ENCODE assay signal across 8 cellular contexts in genomic region chr10:69630651-69631400, GRCh38. TPM values are rescaled to one million over a fixed set of nuclear protein-coding genes. Genes with fewer than 3 reads are reported as not detected.
DNase-seq lines count a peak whose midpoint lies in the region; ATAC-seq, FAIRE-seq and TF ChIP-seq lines count a peak whose summit lies in the region.

No MANE protein-coding gene starts in this region.

- H3K9me3 Mint-ChIP-seq in activated naive CD4-positive, alpha-beta T cell treated with anti-CD3 and anti-CD28 coated beads for 36 hours, result no peaks in the 10 kb centered on the region
- H3K9me3 Mint-ChIP-seq in activated naive CD4-positive, alpha-beta T cell treated with anti-CD3 and anti-CD28 coated beads, Interleukin-2, amount 50 U/mL, for 72 hours, result peaks cover 0 to 5% of the 10 kb centered on the region in 2 donors
- no peaks in the 10 kb centered on the region for H3K9me3 Mint-ChIP-seq in type B pancreatic cell

- no peak for ATAC-seq in activated naive CD4-positive, alpha-beta T cell treated with anti-CD3 and anti-CD28 coated beads, Interleukin-2, amount 50 U/mL, for 72 hours
- no peak for ATAC-seq in HG02678 (IDR thresholded peaks at IDR 0.05; ENCODE audit: unreplicated experiment)

- no peak for FAIRE-seq in RCC 7860 (lab: Jason Lieb, UNC)

- peak overlapping the region; percentile 67 for H3K4me3 Mint-ChIP-seq in activated naive CD4-positive, alpha-beta T cell treated with anti-CD3 and anti-CD28 coated beads for 36 hours
- peak overlapping the region; percentile 83 for H3K4me3 Mint-ChIP-seq in type B pancreatic cell

- TF ChIP-seq CTCF in mammary epithelial cell (conservative IDR thresholded peaks at IDR 0.05 in 1 of 2, IDR thresholded peaks at IDR 0.05 in 1 of 2; ENCODE audit: extremely low read depth in 1 of 2, insufficient read depth in 1 of 2, low read depth in 1 of 2, low read length in 2 of 2) (no peak), type B pancreatic cell (conservative IDR thresholded peaks at IDR 0.05) (no peak)

- peaks cover 5% of the 10 kb centered on the region for H3K4me1 Mint-ChIP-seq in activated naive CD4-positive, alpha-beta T cell treated with anti-CD3 and anti-CD28 coated beads for 36 hours (ENCODE audit: low read depth)
- H3K4me1 Mint-ChIP-seq in type B pancreatic cell (ENCODE audit: unreplicated experiment), result no peaks in the 10 kb centered on the region

- intact Hi-C loops in activated naive CD4-positive, alpha-beta T cell treated with anti-CD3 and anti-CD28 coated beads for 36 hours (cut with micrococcal nuclease), result loop anchor here (2.0 kb wide), 1 partner anchor 222 kb away; no protein-coding TSS in a partner anchor
- intact Hi-C loops in mammary epithelial cell (cut with micrococcal nuclease), result no loop called here

- H3K4me1 ChIP-seq in mammary epithelial cell (ENCODE audit: insufficient read depth, low read length) (peaks cover 8% of the 10 kb centered on the region), mesodermal cell (ENCODE audit: control insufficient read depth, insufficient read depth, low read length, poor library complexity, severe bottlenecking) (no peaks in the 10 kb centered on the region)

- in situ Hi-C loops in mammary epithelial cell (cut with MboI; ENCODE audit: low sequenced_read_pairs in 2 of 2), result loop anchor here (10.0 kb wide), 2 partner anchors 196 to 216 kb away; partner anchors contain the start of gene TACR2 (in 1 of the 2)

- no peaks in the 10 kb centered on the region for H3K79me2 ChIP-seq in mammary epithelial cell (ENCODE audit: insufficient read depth, low read length)

- H3K4me3 ChIP-seq in mammary epithelial cell (replicated peaks in 1 of 3; ENCODE audit: insufficient read depth in 1 of 3, low read depth in 2 of 3, low read length in 3 of 3) (peak overlapping the region; percentile 64 to 81 (median 68)), mesodermal cell (ENCODE audit: extremely low read depth, insufficient read depth, low read length, poor library complexity, severe bottlenecking) (peak overlapping the region; percentile 52)

- DNase-seq in activated naive CD4-positive, alpha-beta T cell treated with anti-CD3 and anti-CD28 coated beads for 36 hours, result no peak
- no peak for DNase-seq in activated naive CD4-positive, alpha-beta T cell treated with anti-CD3 and anti-CD28 coated beads, Interleukin-2, amount 50 U/mL, for 72 hours (ENCODE audit: low spot score in 2 of 2)
- DNase-seq in mammary epithelial cell, result peak; percentile 3
- DNase-seq in type B pancreatic cell (ENCODE audit: extremely low spot score, unreplicated experiment), result peak; percentile 67
- no peak for DNase-seq in NOMO-1 (lab: John Stamatoyannopoulos, UW; ENCODE audit: unreplicated experiment in 2 of 2)
- DNase-seq in RCC 7860 (ENCODE audit: low spot score), result no peak

- no peak overlapping the region for H3K27ac ChIP-seq in mammary epithelial cell (ENCODE audit: insufficient read depth, low read depth, low read length)
- H3K27ac ChIP-seq in mesodermal cell (ENCODE audit: low read depth, low read length, severe bottlenecking), result no peak overlapping the region

- H2AFZ ChIP-seq in mammary epithelial cell (ENCODE audit: low read depth, low read length), result peak overlapping the region; percentile 96

- H3K9ac ChIP-seq in mammary epithelial cell (ENCODE audit: insufficient read depth, low read length), result peak overlapping the region; percentile 8

- no peaks in the 10 kb centered on the region for H3K27me3 Mint-ChIP-seq in activated naive CD4-positive, alpha-beta T cell treated with anti-CD3 and anti-CD28 coated beads for 36 hours (ENCODE audit: low read depth)
- peaks cover 21% of the 10 kb centered on the region for H3K27me3 Mint-ChIP-seq in type B pancreatic cell

- BruUV-seq in mammary epithelial cell (replicated peaks; lab: Mats Ljungman, UMichigan), result no TSS peak

- H3K9me3 ChIP-seq in mammary epithelial cell (replicated peaks; ENCODE audit: insufficient read depth, low read length) (no peaks in the 10 kb centered on the region), mesodermal cell (ENCODE audit: control insufficient read depth, low read length) (no peaks in the 10 kb centered on the region)

- CTCF ChIA-PET in activated naive CD4-positive, alpha-beta T cell treated with anti-CD3 and anti-CD28 coated beads for 36 hours (lab: Charles Lee), result interaction anchor here (1.5 to 2.1 kb wide), 2 partner anchors 9 to 86 kb away, joined by 3 to 11 read pairs; no protein-coding TSS in a partner anchor
- CTCF ChIA-PET in mammary epithelial cell (lab: Charles Lee; ENCODE audit: low non-redundant PET), result no interaction called here

- dilution Hi-C loops in mammary epithelial cell (cut with HindIII; ENCODE audit: low sequenced_read_pairs), result loop anchor here (10.0 kb wide), 1 partner anchor 376 kb away; no protein-coding TSS in a partner anchor

- no peak overlapping the region for H3K27ac Mint-ChIP-seq in activated naive CD4-positive, alpha-beta T cell treated with anti-CD3 and anti-CD28 coated beads for 36 hours
- H3K27ac Mint-ChIP-seq in activated naive CD4-positive, alpha-beta T cell treated with anti-CD3 and anti-CD28 coated beads, Interleukin-2, amount 50 U/mL, for 72 hours, result peak overlapping the region in 1 of 2 donors; percentile 71
- no peak overlapping the region for H3K27ac Mint-ChIP-seq in type B pancreatic cell

- H3K4me2 ChIP-seq in mammary epithelial cell (ENCODE audit: insufficient read depth, low read depth, low read length), result peak overlapping the region; percentile 97

- H3K36me3 Mint-ChIP-seq in activated naive CD4-positive, alpha-beta T cell treated with anti-CD3 and anti-CD28 coated beads for 36 hours (ENCODE audit: low read depth), result peaks cover 2% of the 10 kb centered on the region
- no peaks in the 10 kb centered on the region for H3K36me3 Mint-ChIP-seq in activated naive CD4-positive, alpha-beta T cell treated with anti-CD3 and anti-CD28 coated beads, Interleukin-2, amount 50 U/mL, for 72 hours
- no peaks in the 10 kb centered on the region for H3K36me3 Mint-ChIP-seq in type B pancreatic cell

- H4K20me1 ChIP-seq in mammary epithelial cell (ENCODE audit: insufficient read depth, low read length), result no peaks in the 10 kb centered on the region

- WGBS in mammary epithelial cell (ENCODE audit: low coverage, missing lambda C conversion rate), result 49% methylated on average over 16 of the region's 24 CpGs
- WGBS in mesodermal cell (ENCODE audit: insufficient coverage in 2 of 2), 2 experiments, result 53 to 63% methylated on average over 21 to 24 of the region's 24 CpGs

- H3K36me3 ChIP-seq in mammary epithelial cell (ENCODE audit: insufficient read depth, low read length), result no peaks in the 10 kb centered on the region
- no peaks in the 10 kb centered on the region for H3K36me3 ChIP-seq in mesodermal cell (ENCODE audit: control insufficient read depth, insufficient read depth, low read length)

- no peaks in the 10 kb centered on the region for H3K27me3 ChIP-seq in mammary epithelial cell (ENCODE audit: insufficient read depth, low read length)

RNA-seq across cellular contexts. Expression of gene FAM241B, which starts 0.8 kb away (rescaled TPM):
- total RNA-seq in activated naive CD4-positive, alpha-beta T cell treated with anti-CD3 and anti-CD28 coated beads for 36 hours, result 10 to 100 TPM; 11.1 to 12.3 TPM
- total RNA-seq in activated naive CD4-positive, alpha-beta T cell treated with anti-CD3 and anti-CD28 coated beads, Interleukin-2, amount 50 U/mL, for 72 hours, result 10 to 100 TPM in 1 of 2 donors, 1 to 10 TPM in 1; 9.0 to 29.8 TPM
- total RNA-seq in mammary epithelial cell, result 10 to 100 TPM in 1 of 2 donors, 1 to 10 TPM in 1; 4.0 to 15.1 TPM
- polyA plus RNA-seq in mammary epithelial cell, result 10.1 TPM
- not detected for polyA minus RNA-seq in mammary epithelial cell
- polyA plus RNA-seq in mesodermal cell (2013, experiment 1 of 2), result 3.8 TPM
- 3.1 TPM for polyA plus RNA-seq in mesodermal cell (2013, experiment 2 of 2)
- 8.8 and 9.8 TPM in 2 replicates for total RNA-seq in type B pancreatic cell (ENCODE audit: low replicate concordance)

RNA-seq across cellular contexts. Expression of gene NEUROG3, which starts 57.6 kb away (rescaled TPM):
- not detected for total RNA-seq in activated naive CD4-positive, alpha-beta T cell treated with anti-CD3 and anti-CD28 coated beads for 36 hours
- under 1 TPM in 1 of 2 donors, not detected in 1; 0.18 TPM for total RNA-seq in activated naive CD4-positive, alpha-beta T cell treated with anti-CD3 and anti-CD28 coated beads, Interleukin-2, amount 50 U/mL, for 72 hours
- total RNA-seq in mammary epithelial cell, result not detected
- not detected for polyA plus RNA-seq in mammary epithelial cell
- not detected for polyA minus RNA-seq in mammary epithelial cell
- not detected for polyA plus RNA-seq in mesodermal cell (2013, experiment 1 of 2)
- polyA plus RNA-seq in mesodermal cell (2013, experiment 2 of 2), result not detected
- 0.51 and 0.93 TPM in 2 replicates for total RNA-seq in type B pancreatic cell (ENCODE audit: low replicate concordance)

Comparison
In these comparisons a context has a peak if more than half of its experiments do, and no peak if none do; other contexts are left out.
1. DNase-seq: peak in mammary epithelial cell (single experiment) and type B pancreatic cell (single experiment); none in activated naive CD4-positive, alpha-beta T cell treated with anti-CD3 and anti-CD28 coated beads for 36 hours (single experiment), activated naive CD4-positive, alpha-beta T cell treated with anti-CD3 and anti-CD28 coated beads, Interleukin-2, amount 50 U/mL, for 72 hours (0 of 2), NOMO-1 (0 of 2) and RCC 7860 (single experiment).